ENCODE assay signal across 1 cellular context in the genomic region with DNA sequence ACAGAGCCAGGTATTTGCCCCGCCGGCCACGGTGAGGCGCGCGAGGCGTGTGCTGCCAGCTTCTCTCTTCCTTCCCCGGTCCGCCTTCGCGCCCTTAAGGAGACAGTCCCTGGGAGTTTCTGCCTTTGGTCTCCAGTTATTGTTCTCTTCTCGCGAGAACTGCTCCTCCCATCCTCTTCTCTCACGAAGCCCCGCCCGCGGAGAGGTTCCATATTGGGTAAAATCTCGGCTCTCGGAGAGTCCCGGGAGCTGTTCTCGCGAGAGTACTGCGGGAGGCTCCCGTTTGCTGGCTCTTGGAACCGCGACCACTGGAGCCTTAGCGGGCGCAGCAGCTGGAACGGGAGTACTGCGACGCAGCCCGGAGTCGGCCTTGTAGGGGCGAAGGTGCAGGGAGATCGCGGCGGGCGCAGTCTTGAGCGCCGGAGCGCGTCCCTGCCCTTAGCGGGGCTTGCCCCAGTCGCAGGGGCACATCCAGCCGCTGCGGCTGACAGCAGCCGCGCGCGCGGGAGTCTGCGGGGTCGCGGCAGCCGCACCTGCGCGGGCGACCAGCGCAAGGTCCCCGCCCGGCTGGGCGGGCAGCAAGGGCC.
TF ChIP-seq lines count a peak whose summit lies in the region.

Gene MAPK14 (plus strand): TSS at position 308 of the 587 bp plus-strand sequence. CDS start 350 bp downstream, outside the sequence.

TF ChIP-seq in HepG2, 621 proteins besides CTCF, POLR2A, EP300 and RAD21 (continued from another document and continues in another):
- TF ChIP-seq, protein P1, sequence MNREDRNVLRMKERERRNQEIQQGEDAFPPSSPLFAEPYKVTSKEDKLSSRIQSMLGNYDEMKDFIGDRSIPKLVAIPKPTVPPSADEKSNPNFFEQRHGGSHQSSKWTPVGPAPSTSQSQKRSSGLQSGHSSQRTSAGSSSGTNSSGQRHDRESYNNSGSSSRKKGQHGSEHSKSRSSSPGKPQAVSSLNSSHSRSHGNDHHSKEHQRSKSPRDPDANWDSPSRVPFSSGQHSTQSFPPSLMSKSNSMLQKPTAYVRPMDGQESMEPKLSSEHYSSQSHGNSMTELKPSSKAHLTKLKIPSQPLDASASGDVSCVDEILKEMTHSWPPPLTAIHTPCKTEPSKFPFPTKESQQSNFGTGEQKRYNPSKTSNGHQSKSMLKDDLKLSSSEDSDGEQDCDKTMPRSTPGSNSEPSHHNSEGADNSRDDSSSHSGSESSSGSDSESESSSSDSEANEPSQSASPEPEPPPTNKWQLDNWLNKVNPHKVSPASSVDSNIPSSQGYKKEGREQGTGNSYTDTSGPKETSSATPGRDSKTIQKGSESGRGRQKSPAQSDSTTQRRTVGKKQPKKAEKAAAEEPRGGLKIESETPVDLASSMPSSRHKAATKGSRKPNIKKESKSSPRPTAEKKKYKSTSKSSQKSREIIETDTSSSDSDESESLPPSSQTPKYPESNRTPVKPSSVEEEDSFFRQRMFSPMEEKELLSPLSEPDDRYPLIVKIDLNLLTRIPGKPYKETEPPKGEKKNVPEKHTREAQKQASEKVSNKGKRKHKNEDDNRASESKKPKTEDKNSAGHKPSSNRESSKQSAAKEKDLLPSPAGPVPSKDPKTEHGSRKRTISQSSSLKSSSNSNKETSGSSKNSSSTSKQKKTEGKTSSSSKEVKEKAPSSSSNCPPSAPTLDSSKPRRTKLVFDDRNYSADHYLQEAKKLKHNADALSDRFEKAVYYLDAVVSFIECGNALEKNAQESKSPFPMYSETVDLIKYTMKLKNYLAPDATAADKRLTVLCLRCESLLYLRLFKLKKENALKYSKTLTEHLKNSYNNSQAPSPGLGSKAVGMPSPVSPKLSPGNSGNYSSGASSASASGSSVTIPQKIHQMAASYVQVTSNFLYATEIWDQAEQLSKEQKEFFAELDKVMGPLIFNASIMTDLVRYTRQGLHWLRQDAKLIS (CRISPR knock-in tag; IDR thresholded peaks at IDR 0.05), result no peak; the same call in 1 of the 2 replicates
- TF ChIP-seq GMEB1 (CRISPR knock-in tag; IDR thresholded peaks at IDR 0.05; ENCODE audit: borderline replicate concordance), result peak; percentile 78; the same call in 1 of the 2 replicates
- TF ChIP-seq ZNF674 (CRISPR knock-in tag; IDR thresholded peaks at IDR 0.05; ENCODE audit: low read depth), result no peak
- TF ChIP-seq GMEB2 (CRISPR knock-in tag; IDR thresholded peaks at IDR 0.05; ENCODE audit: low read depth), result 0 out of 2 replicates have a peak, but pooled peaks have one; percentile 18
- TF ChIP-seq ZNF232 (CRISPR knock-in tag; IDR thresholded peaks at IDR 0.05; ENCODE audit: borderline replicate concordance), result 0 out of 2 replicates have a peak, but pooled peaks have one; percentile 55
- no peak for TF ChIP-seq ZNF605 (CRISPR knock-in tag; IDR thresholded peaks at IDR 0.05)
- no peak; the same call in 1 of the 2 replicates for TF ChIP-seq ZNF557 (CRISPR knock-in tag; IDR thresholded peaks at IDR 0.05)
- TF ChIP-seq CBX1 (IDR thresholded peaks at IDR 0.05; ENCODE audit: low read depth), result no peak
- no peak; the same call in 1 of the 2 replicates for TF ChIP-seq AKNA (CRISPR knock-in tag; IDR thresholded peaks at IDR 0.05; ENCODE audit: borderline replicate concordance)
- peak; percentile 66; the same call in 1 of the 2 replicates for TF ChIP-seq KDM3A (CRISPR knock-in tag; IDR thresholded peaks at IDR 0.05; ENCODE audit: low read depth)
- no peak for TF ChIP-seq RARA (CRISPR knock-in tag; IDR thresholded peaks at IDR 0.05)
- peak; percentile 33 for TF ChIP-seq ZBTB38 (CRISPR knock-in tag; IDR thresholded peaks at IDR 0.05)
- TF ChIP-seq ZNF607 (CRISPR knock-in tag; IDR thresholded peaks at IDR 0.05; ENCODE audit: borderline replicate concordance), result peak; percentile 54; the same call in 1 of the 2 replicates
- TF ChIP-seq ZNF691 (CRISPR knock-in tag; IDR thresholded peaks at IDR 0.05; ENCODE audit: borderline replicate concordance, low read depth), result no peak; the same call in 1 of the 2 replicates
- TF ChIP-seq ZNF431 (CRISPR knock-in tag; IDR thresholded peaks at IDR 0.05; ENCODE audit: borderline replicate concordance, low read depth), result no peak; the same call in 1 of the 2 replicates
- no peak for TF ChIP-seq ZNF484 (CRISPR knock-in tag; IDR thresholded peaks at IDR 0.05; ENCODE audit: borderline replicate concordance, low read depth)
- no peak for TF ChIP-seq AGO2 (optimal IDR thresholded peaks at IDR 0.05; ENCODE audit: low read depth, low read length)
- TF ChIP-seq KLF15 (CRISPR knock-in tag; IDR thresholded peaks at IDR 0.05; ENCODE audit: borderline replicate concordance), result no peak
- no peak for TF ChIP-seq NFIB (CRISPR knock-in tag; IDR thresholded peaks at IDR 0.05; ENCODE audit: borderline replicate concordance)
- TF ChIP-seq FOSL1 (CRISPR knock-in tag; IDR thresholded peaks at IDR 0.05; ENCODE audit: borderline replicate concordance), result no peak; the same call in 1 of the 2 replicates
- TF ChIP-seq ZNF160 (CRISPR knock-in tag; IDR thresholded peaks at IDR 0.05), result peak; percentile 77; the same call in 1 of the 2 replicates
- peak; percentile 77 for TF ChIP-seq MIER2 (CRISPR knock-in tag; IDR thresholded peaks at IDR 0.05)
- peak; percentile 12; the same call in 1 of the 2 replicates for TF ChIP-seq HCFC1 (IDR thresholded peaks at IDR 0.05; ENCODE audit: low read depth, low read length)
- TF ChIP-seq, protein P2, sequence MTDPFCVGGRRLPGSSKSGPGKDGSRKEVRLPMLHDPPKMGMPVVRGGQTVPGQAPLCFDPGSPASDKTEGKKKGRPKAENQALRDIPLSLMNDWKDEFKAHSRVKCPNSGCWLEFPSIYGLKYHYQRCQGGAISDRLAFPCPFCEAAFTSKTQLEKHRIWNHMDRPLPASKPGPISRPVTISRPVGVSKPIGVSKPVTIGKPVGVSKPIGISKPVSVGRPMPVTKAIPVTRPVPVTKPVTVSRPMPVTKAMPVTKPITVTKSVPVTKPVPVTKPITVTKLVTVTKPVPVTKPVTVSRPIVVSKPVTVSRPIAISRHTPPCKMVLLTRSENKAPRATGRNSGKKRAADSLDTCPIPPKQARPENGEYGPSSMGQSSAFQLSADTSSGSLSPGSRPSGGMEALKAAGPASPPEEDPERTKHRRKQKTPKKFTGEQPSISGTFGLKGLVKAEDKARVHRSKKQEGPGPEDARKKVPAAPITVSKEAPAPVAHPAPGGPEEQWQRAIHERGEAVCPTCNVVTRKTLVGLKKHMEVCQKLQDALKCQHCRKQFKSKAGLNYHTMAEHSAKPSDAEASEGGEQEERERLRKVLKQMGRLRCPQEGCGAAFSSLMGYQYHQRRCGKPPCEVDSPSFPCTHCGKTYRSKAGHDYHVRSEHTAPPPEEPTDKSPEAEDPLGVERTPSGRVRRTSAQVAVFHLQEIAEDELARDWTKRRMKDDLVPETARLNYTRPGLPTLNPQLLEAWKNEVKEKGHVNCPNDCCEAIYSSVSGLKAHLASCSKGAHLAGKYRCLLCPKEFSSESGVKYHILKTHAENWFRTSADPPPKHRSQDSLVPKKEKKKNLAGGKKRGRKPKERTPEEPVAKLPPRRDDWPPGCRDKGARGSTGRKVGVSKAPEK (CRISPR knock-in tag; IDR thresholded peaks at IDR 0.05; ENCODE audit: borderline replicate concordance), result no peak
- no peak for TF ChIP-seq ZNF703 (CRISPR knock-in tag; IDR thresholded peaks at IDR 0.05; ENCODE audit: borderline replicate concordance)
- peak; percentile 66 for TF ChIP-seq NFYB (CRISPR knock-in tag; IDR thresholded peaks at IDR 0.05)
- no peak for TF ChIP-seq ZMAT5 (CRISPR knock-in tag; IDR thresholded peaks at IDR 0.05; ENCODE audit: borderline replicate concordance, low read depth)
- TF ChIP-seq GATA4 (IDR thresholded peaks at IDR 0.05; ENCODE audit: borderline replicate concordance, low read depth), result peak; percentile 92
- peak; percentile 34; the same call in 1 of the 2 replicates for TF ChIP-seq MAF1 (CRISPR knock-in tag; IDR thresholded peaks at IDR 0.05; ENCODE audit: borderline replicate concordance)
- TF ChIP-seq ZNF367 (CRISPR knock-in tag; IDR thresholded peaks at IDR 0.05; ENCODE audit: borderline replicate concordance), result peak; percentile 49; the same call in 1 of the 2 replicates
